In genomic region chr22:22129387-22129786, GRCh38 we compare ENCODE assay signal across 1 cellular context.
A peak's percentile ranks its signal among the peaks of the same experiment; 100 is the strongest.
TF ChIP-seq lines count a peak whose summit lies in the region.

No MANE protein-coding gene starts in this region.

TF ChIP-seq in K562, 482 proteins besides CTCF, POLR2A, EP300 and RAD21:
- TF ChIP-seq CBFA2T3 (IDR thresholded peaks at IDR 0.05) (no peak), HMG20B (CRISPR knock-in tag; IDR thresholded peaks at IDR 0.05) (0 out of 2 replicates have a peak, but pooled peaks have one; percentile 71), FUS (optimal IDR thresholded peaks at IDR 0.05; ENCODE audit: low read depth, low read length) (peak; percentile 14), ZNF3 (CRISPR knock-in tag; IDR thresholded peaks at IDR 0.05) (0 out of 2 replicates have a peak, but pooled peaks have one; percentile 68), ESRRB (CRISPR knock-in tag; IDR thresholded peaks at IDR 0.05; ENCODE audit: borderline replicate concordance) (no peak), ZNF717 (CRISPR knock-in tag; IDR thresholded peaks at IDR 0.05) (0 out of 2 replicates have a peak, but pooled peaks have one; percentile 70), TGIF2 (CRISPR knock-in tag; IDR thresholded peaks at IDR 0.05) (0 out of 2 replicates have a peak, but pooled peaks have one; percentile 29), ZNF780A (CRISPR knock-in tag; IDR thresholded peaks at IDR 0.05) (0 out of 2 replicates have a peak, but pooled peaks have one; percentile 48), NCOA2 (IDR thresholded peaks at IDR 0.05; ENCODE audit: partially characterized antibody in 2 of 2) (peak in 1 of 2 experiments; percentile 30), NONO (IDR thresholded peaks at IDR 0.05; ENCODE audit: low read depth in 2 of 2, low read length in 1 of 2) (peak in 1 of 2 experiments; percentile 45; a peak in 1 of 4 replicates)
TF ChIP-seq in K562: peak in this region for 8.
